Comparison of ENCODE assay signal across 9 cellular contexts in the genomic region with DNA sequence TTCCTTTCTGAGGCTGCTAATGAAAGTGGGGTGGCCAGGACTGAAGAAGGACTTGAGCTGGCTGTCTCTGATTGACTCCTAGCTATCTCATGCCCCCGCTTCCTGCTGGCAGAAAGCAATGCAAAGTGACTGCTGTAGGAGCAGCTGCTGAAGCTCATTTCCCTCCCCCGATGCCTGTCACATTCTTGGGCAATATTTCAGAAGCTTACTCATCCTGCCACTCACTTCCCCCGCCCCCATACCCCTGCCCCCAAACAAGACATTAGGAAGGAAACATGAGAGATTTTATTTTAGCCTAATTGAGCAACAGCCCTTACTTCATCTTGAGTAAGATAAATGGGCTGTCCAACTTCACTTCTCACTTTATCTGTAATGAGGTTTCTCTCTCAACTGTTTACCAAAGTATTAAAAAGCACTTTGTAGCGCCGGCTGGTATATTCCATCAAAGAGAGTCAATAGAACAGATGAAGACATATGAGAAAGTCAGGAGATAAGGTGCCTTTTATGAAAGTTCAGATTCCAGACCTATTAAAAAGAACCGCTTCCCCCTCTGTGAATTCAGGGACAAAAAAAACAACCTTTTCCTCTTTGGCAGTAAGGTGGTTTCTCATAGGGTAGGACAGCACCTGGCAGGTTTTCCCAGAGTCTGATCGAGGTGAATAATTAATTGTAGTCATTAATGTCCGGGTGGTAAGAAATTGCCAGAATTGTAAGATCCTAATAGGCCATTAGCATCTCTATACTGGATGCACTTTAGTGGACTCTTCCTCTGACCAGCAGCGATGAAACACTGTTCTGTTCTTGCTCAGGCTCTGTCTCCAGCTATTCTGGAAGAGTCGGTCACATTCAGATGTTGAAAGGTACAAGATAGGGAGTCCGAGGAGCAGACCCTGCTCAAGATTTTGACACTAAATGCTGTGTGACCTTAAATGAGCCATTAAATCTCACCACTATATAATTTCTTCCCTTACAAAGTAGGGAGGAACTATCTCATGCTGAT.
DNase-seq lines count a peak whose midpoint lies in the region; ATAC-seq, FAIRE-seq and TF ChIP-seq lines count a peak whose summit lies in the region.
"Had no signal": no experiment of that assay in that cellular context is flagged by ENCODE, and none has a peak within 500 bp of the region (broad histone marks: within the 10 kb centered on the region; RNA-seq: fewer than 3 reads in every experiment).

No MANE protein-coding gene starts in this region.

- WGBS in HepG2 (ENCODE audit: low lambda C conversion rate) = 2% methylated on average over 11 of the region's 11 CpGs

- intact Hi-C loops in HepG2 (cut with micrococcal nuclease; ENCODE audit: unreplicated experiment) = loop anchor here (2.0 to 10.0 kb wide), 4 partner anchors 16 to 140 kb away; a partner anchor contains a TSS

- peak; percentile 6; the same call in 1 of the 2 replicates for TF ChIP-seq RAD21 in HepG2 (CRISPR knock-in tag; IDR thresholded peaks at IDR 0.05)

- peak overlapping the region; percentile 66 for H3K9ac ChIP-seq in HepG2 (ENCODE audit: insufficient read depth, low read depth, low read length)

- H3K4me3 ChIP-seq in bronchial epithelial cell (ENCODE audit: low read depth, low read length) = no peak overlapping the region
- peak overlapping the region; percentile 27 to 48 (median 31); a peak in 3 of 6 replicates for H3K4me3 ChIP-seq in HepG2 (replicated peaks in 1 of 3; ENCODE audit: insufficient read depth in 1 of 3, low read depth in 2 of 3, low read length in 3 of 3)

- FAIRE-seq in bronchial epithelial cell (lab: Jason Lieb, UNC) = no peak
- peak; percentile 70 for FAIRE-seq in HepG2 (lab: Jason Lieb, UNC)
- FAIRE-seq: A204.1 had no signal

- TSS peak; percentile 97 for BruUV-seq in HepG2 (replicated peaks; lab: Mats Ljungman, UMichigan)

- peak; percentile 16 to 50 for DNase-seq in NCI-H526 (lab: John Stamatoyannopoulos, UW)
- DNase-seq in NCI-H526 treated with DMSO at 0.1 percent for 48 hours (lab: John Stamatoyannopoulos, UW) = no peak
- DNase-seq in NCI-H1092 treated with DMSO at 0.1 percent for 48 hours (lab: John Stamatoyannopoulos, UW) = peak; percentile 80
- DNase-seq in bronchial epithelial cell (ENCODE audit: low read depth) = peak; percentile 94
- DNase-seq in HepG2 (ENCODE audit: low spot score) = peak; percentile 100
- DNase-seq in stimulated activated CD4-positive, alpha-beta T cell treated with anti-CD3 and anti-CD28 coated beads, Interleukin-4, amount 100 ng/mL, for 48 hours (ENCODE audit: low read depth in 2 of 2) = peak; percentile 39 to 56

- POLR2A ChIA-PET in HepG2 (lab: Yijun Ruan, JAX) = interaction anchor here (0.5 to 4.2 kb wide), 24 partner anchors 8 to 555 kb away, joined by 3 to 34 read pairs (median 5); a partner anchor contains a TSS

- peak overlapping the region; percentile 90 for H3K27ac ChIP-seq in HepG2 (ENCODE audit: extremely low read length, insufficient read depth, low read length)

- peak; percentile 54 to 72; a peak in 3 of 4 replicates for TF ChIP-seq POLR2A in HepG2 (IDR thresholded peaks at IDR 0.05; ENCODE audit: insufficient read depth in 1 of 2, low read depth in 2 of 2, low read length in 2 of 2)

- H3K79me2 ChIP-seq in HepG2 (ENCODE audit: insufficient read depth, low read length) = no peaks in the 10 kb centered on the region

- no peaks in the 10 kb centered on the region for H4K20me1 ChIP-seq in HepG2 (ENCODE audit: insufficient read depth, low read length)

- no peaks in the 10 kb centered on the region for H3K9me3 ChIP-seq in HepG2 (ENCODE audit: low read length)

- ATAC-seq in HG02678 (IDR thresholded peaks at IDR 0.05; ENCODE audit: unreplicated experiment) = peak; percentile 95
- peak; percentile 91 for ATAC-seq in SK-N-SH treated with all-trans-retinoic acid at 6 μM for 48 hours
- peak; percentile 90 for ATAC-seq in HepG2

- H3K4me1 ChIP-seq in HepG2 (ENCODE audit: insufficient read depth, low read length) = peaks cover 70% of the 10 kb centered on the region

- peak overlapping the region; percentile 79 for H3K4me2 ChIP-seq in HepG2 (ENCODE audit: low read depth, low read length)

- no peaks in the 10 kb centered on the region for H3K27me3 ChIP-seq in bronchial epithelial cell (ENCODE audit: control insufficient read depth, insufficient read depth, low read length)
- no peaks in the 10 kb centered on the region for H3K27me3 ChIP-seq in HepG2 (ENCODE audit: control insufficient read depth in 1 of 2, insufficient read depth in 2 of 2, low read length in 2 of 2)

- CTCF ChIA-PET in HepG2 (lab: Yijun Ruan, JAX; ENCODE audit: low intra/inter-chr PET ratio, low total read pairs) = no interaction called here

- TF ChIP-seq CTCF in bronchial epithelial cell (IDR thresholded peaks at IDR 0.05; ENCODE audit: insufficient read depth, low read length, severe bottlenecking) = no peak
- no peak for TF ChIP-seq CTCF in HepG2 (CRISPR knock-in tag; IDR thresholded peaks at IDR 0.05)

- TF ChIP-seq EP300 in HepG2 (IDR thresholded peaks at IDR 0.05; ENCODE audit: low read depth in 2 of 2, low read length in 2 of 2) (peak; percentile 91 to 99; a peak in 3 of 4 replicates), HepG2 (CRISPR knock-in tag; IDR thresholded peaks at IDR 0.05; ENCODE audit: borderline replicate concordance) (peak; percentile 96)

- H3K36me3 ChIP-seq in bronchial epithelial cell (ENCODE audit: control insufficient read depth, insufficient read depth, low read length) (no peaks in the 10 kb centered on the region), HepG2 (replicated peaks in 1 of 2; ENCODE audit: control insufficient read depth in 1 of 2, insufficient read depth in 2 of 2, low read length in 2 of 2) (no peaks in the 10 kb centered on the region)

- in situ Hi-C loops in HepG2 (cut with HindIII; ENCODE audit: extremely low pct_ligation_motif_present, low pct_unique_long_range_greater_than_20kb) = loop anchor here (10.0 kb wide), 1 partner anchor 140 kb away; a partner anchor contains a TSS

- no peak overlapping the region for H2AFZ ChIP-seq in HepG2 (ENCODE audit: low read length)

TF ChIP-seq in SK-N-SH treated with all-trans-retinoic acid at 6 μM for 48 hours, 23 proteins besides CTCF, POLR2A, EP300 and RAD21:
- TF ChIP-seq ZNF8 (CRISPR knock-in tag; IDR thresholded peaks at IDR 0.05) (no peak), ZFP30 (CRISPR knock-in tag; IDR thresholded peaks at IDR 0.05) (no peak), ISL1 (CRISPR knock-in tag; IDR thresholded peaks at IDR 0.05) (peak; percentile 91)

TF ChIP-seq in HepG2, 621 proteins besides CTCF, POLR2A, EP300 and RAD21 (continues in another document):
- no peak for TF ChIP-seq YEATS2 (CRISPR knock-in tag; IDR thresholded peaks at IDR 0.05; ENCODE audit: borderline replicate concordance)
- TF ChIP-seq SIX4 (CRISPR knock-in tag; IDR thresholded peaks at IDR 0.05) = peak; percentile 91
- TF ChIP-seq ZNF605 (CRISPR knock-in tag; IDR thresholded peaks at IDR 0.05) = no peak
- TF ChIP-seq SP1 (IDR thresholded peaks at IDR 0.05) = no peak
- TF ChIP-seq SP1 (CRISPR knock-in tag; IDR thresholded peaks at IDR 0.05) = 0 out of 2 replicates have a peak, but pooled peaks have one; percentile 34
- TF ChIP-seq JUNB (CRISPR knock-in tag; IDR thresholded peaks at IDR 0.05; ENCODE audit: borderline replicate concordance) = no peak; the same call in 1 of the 2 replicates
- peak; percentile 78; the same call in 1 of the 2 replicates for TF ChIP-seq MBD4 (IDR thresholded peaks at IDR 0.05; ENCODE audit: borderline replicate concordance, low read length)
- no peak for TF ChIP-seq ZNF564 (CRISPR knock-in tag; IDR thresholded peaks at IDR 0.05)
- TF ChIP-seq, protein P1, sequence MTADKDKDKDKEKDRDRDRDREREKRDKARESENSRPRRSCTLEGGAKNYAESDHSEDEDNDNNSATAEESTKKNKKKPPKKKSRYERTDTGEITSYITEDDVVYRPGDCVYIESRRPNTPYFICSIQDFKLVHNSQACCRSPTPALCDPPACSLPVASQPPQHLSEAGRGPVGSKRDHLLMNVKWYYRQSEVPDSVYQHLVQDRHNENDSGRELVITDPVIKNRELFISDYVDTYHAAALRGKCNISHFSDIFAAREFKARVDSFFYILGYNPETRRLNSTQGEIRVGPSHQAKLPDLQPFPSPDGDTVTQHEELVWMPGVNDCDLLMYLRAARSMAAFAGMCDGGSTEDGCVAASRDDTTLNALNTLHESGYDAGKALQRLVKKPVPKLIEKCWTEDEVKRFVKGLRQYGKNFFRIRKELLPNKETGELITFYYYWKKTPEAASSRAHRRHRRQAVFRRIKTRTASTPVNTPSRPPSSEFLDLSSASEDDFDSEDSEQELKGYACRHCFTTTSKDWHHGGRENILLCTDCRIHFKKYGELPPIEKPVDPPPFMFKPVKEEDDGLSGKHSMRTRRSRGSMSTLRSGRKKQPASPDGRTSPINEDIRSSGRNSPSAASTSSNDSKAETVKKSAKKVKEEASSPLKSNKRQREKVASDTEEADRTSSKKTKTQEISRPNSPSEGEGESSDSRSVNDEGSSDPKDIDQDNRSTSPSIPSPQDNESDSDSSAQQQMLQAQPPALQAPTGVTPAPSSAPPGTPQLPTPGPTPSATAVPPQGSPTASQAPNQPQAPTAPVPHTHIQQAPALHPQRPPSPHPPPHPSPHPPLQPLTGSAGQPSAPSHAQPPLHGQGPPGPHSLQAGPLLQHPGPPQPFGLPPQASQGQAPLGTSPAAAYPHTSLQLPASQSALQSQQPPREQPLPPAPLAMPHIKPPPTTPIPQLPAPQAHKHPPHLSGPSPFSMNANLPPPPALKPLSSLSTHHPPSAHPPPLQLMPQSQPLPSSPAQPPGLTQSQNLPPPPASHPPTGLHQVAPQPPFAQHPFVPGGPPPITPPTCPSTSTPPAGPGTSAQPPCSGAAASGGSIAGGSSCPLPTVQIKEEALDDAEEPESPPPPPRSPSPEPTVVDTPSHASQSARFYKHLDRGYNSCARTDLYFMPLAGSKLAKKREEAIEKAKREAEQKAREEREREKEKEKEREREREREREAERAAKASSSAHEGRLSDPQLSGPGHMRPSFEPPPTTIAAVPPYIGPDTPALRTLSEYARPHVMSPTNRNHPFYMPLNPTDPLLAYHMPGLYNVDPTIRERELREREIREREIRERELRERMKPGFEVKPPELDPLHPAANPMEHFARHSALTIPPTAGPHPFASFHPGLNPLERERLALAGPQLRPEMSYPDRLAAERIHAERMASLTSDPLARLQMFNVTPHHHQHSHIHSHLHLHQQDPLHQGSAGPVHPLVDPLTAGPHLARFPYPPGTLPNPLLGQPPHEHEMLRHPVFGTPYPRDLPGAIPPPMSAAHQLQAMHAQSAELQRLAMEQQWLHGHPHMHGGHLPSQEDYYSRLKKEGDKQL (CRISPR knock-in tag; IDR thresholded peaks at IDR 0.05; ENCODE audit: low read depth) = peak; percentile 92
- no peak for TF ChIP-seq RELA (CRISPR knock-in tag; IDR thresholded peaks at IDR 0.05)
- TF ChIP-seq, protein P2, sequence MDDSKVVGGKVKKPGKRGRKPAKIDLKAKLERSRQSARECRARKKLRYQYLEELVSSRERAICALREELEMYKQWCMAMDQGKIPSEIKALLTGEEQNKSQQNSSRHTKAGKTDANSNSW (CRISPR knock-in tag; IDR thresholded peaks at IDR 0.05; ENCODE audit: borderline replicate concordance) = no peak
- TF ChIP-seq KDM5A (IDR thresholded peaks at IDR 0.05; ENCODE audit: borderline replicate concordance, low read length) = no peak
- TF ChIP-seq ZNF775 (CRISPR knock-in tag; IDR thresholded peaks at IDR 0.05; ENCODE audit: borderline replicate concordance) = peak; percentile 93
